Comparison of ENCODE assay signal across 8 cellular contexts in the genomic region with DNA sequence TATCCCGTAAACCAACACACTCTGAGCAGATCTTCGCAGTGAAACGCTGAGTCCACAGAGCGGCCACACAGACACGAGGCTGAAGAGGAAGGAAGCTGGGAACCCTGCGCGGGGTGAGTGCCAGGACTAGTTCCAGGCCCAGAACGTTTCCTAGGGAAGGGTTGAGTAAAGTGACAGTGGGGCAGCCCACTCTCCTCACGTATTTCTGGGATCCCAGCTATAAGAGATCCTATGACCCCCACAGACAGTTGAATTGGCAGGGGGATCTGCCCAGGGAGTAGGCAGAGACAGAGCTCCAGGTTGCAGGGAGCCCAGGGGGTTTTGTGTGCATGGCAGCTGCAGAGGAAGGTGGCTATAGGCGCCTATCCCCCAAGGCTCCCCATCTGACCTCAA. TPM values are rescaled to one million over a fixed set of nuclear protein-coding genes. Genes with fewer than 3 reads are reported as not detected.
DNase-seq lines count a peak whose midpoint lies in the region; ATAC-seq and TF ChIP-seq lines count a peak whose summit lies in the region.

No MANE protein-coding gene starts in this region.

- ATAC-seq in GM19035 (IDR thresholded peaks at IDR 0.05; ENCODE audit: unreplicated experiment) (peak; percentile 20), HG03196 (IDR thresholded peaks at IDR 0.05; ENCODE audit: unreplicated experiment) (peak; percentile 21)

- H3K4me3 ChIP-seq in esophagus squamous epithelium = peak overlapping the region; percentile 64 to 83 (median 76)
- H3K4me3 ChIP-seq in muscle layer of duodenum (ENCODE audit: low read depth in 1 of 2, low read length in 2 of 2) = peak overlapping the region; percentile 76 to 83
- H3K4me3 ChIP-seq in vagina = peak overlapping the region; percentile 64 to 72

- no peak for TF ChIP-seq CTCF in CD14-positive monocyte (IDR thresholded peaks at IDR 0.05)
- TF ChIP-seq CTCF in VCaP (conservative IDR thresholded peaks at IDR 0.05) = no peak
- TF ChIP-seq CTCF in esophagus squamous epithelium (IDR thresholded peaks at IDR 0.05) = no peak
- no peak for TF ChIP-seq CTCF in vagina (IDR thresholded peaks at IDR 0.05)

- no peaks in the 10 kb centered on the region for H3K27me3 Mint-ChIP-seq in CD14-positive monocyte (ENCODE audit: low read depth in 3 of 3)

- peaks cover 3 to 20% (median 3%) of the 10 kb centered on the region in 3 donors for H3K4me1 ChIP-seq in esophagus squamous epithelium
- peaks cover 0 to 12% of the 10 kb centered on the region in 2 donors for H3K4me1 ChIP-seq in muscle layer of duodenum (ENCODE audit: control insufficient read depth in 1 of 2, insufficient read depth in 2 of 2, low read length in 2 of 2)
- peaks cover 11% of the 10 kb centered on the region for H3K4me1 ChIP-seq in vagina

- H3K27me3 ChIP-seq in esophagus squamous epithelium (no peaks in the 10 kb centered on the region), muscle layer of duodenum (ENCODE audit: low read depth, low read length) (no peaks in the 10 kb centered on the region), vagina (no peaks in the 10 kb centered on the region)

- DNase-seq in CD14-positive monocyte (ENCODE audit: low spot score) (peak; percentile 56), esophagus squamous epithelium (lab: John Stamatoyannopoulos, UW) (no peak), vagina (ENCODE audit: extremely low spot score in 2 of 2) (no peak), NCI-H128 (lab: John Stamatoyannopoulos, UW; ENCODE audit: unreplicated experiment) (no peak)

- H3K4me3 Mint-ChIP-seq in CD14-positive monocyte = peak overlapping the region; percentile 87 to 95

- peak overlapping the region; percentile 95 to 99 (median 97) for H3K27ac Mint-ChIP-seq in CD14-positive monocyte

- H3K9me3 Mint-ChIP-seq in CD14-positive monocyte = no peaks in the 10 kb centered on the region

- no peaks in the 10 kb centered on the region for H3K36me3 ChIP-seq in esophagus squamous epithelium
- no peaks in the 10 kb centered on the region for H3K36me3 ChIP-seq in muscle layer of duodenum (ENCODE audit: control insufficient read depth in 1 of 2, insufficient read depth in 2 of 2, low read length in 2 of 2)
- H3K36me3 ChIP-seq in vagina = no peaks in the 10 kb centered on the region

- H3K27ac ChIP-seq in VCaP = peak overlapping the region; percentile 88
- peak overlapping the region; percentile 89 to 96 (median 95) for H3K27ac ChIP-seq in esophagus squamous epithelium
- H3K27ac ChIP-seq in muscle layer of duodenum (ENCODE audit: low read length) = peak overlapping the region; percentile 90
- peak overlapping the region; percentile 87 for H3K27ac ChIP-seq in vagina

- H3K4me1 Mint-ChIP-seq in CD14-positive monocyte = peaks cover 34% of the 10 kb centered on the region

- WGBS in esophagus squamous epithelium, 2 donors = 0 to 11% methylated on average over 2 to 9 of the region's 10 CpGs

- no peak for TF ChIP-seq POLR2A in esophagus squamous epithelium (IDR thresholded peaks at IDR 0.05)
- no peak for TF ChIP-seq POLR2A in vagina (IDR thresholded peaks at IDR 0.05)

- intact Hi-C loops in CD14-positive monocyte (cut with micrococcal nuclease) = loop anchor here (5.0 to 10.0 kb wide), 4 partner anchors 53 to 215 kb away; a partner anchor contains a TSS
- intact Hi-C loops in esophagus squamous epithelium (cut with DNase I) = loop anchor here (10.0 kb wide), 1 partner anchor 175 kb away; no protein-coding TSS in a partner anchor
- intact Hi-C loops in vagina (cut with DNase I) = loop anchor here (10.0 kb wide), 1 partner anchor 175 kb away; no protein-coding TSS in a partner anchor

- peaks cover 0 to 7% of the 10 kb centered on the region in 2 donors for H3K36me3 Mint-ChIP-seq in CD14-positive monocyte

- no peaks in the 10 kb centered on the region for H3K9me3 ChIP-seq in esophagus squamous epithelium
- no peaks in the 10 kb centered on the region for H3K9me3 ChIP-seq in muscle layer of duodenum (ENCODE audit: control insufficient read depth in 1 of 2, low read length in 2 of 2)
- H3K9me3 ChIP-seq in vagina = no peaks in the 10 kb centered on the region

RNA-seq across cellular contexts. Expression of a gene that starts 51.1 kb away (rescaled TPM):
- 10 to 100 TPM in 1 of 2 donors, 1 to 10 TPM in 1; 7.9 to 15.8 TPM for polyA plus RNA-seq in CD14-positive monocyte
- total RNA-seq in esophagus squamous epithelium (10 to 100 TPM; 18.7 to 25.7 (median 22.9) TPM), vagina (21.6 TPM)
